ENCODE assay signal across 11 cellular contexts in genomic region chr1:200905411-200906052, GRCh38. TPM values are rescaled to one million over a fixed set of nuclear protein-coding genes. Genes with fewer than 3 reads are reported as not detected.
DNase-seq lines count a peak whose midpoint lies in the region; ATAC-seq, FAIRE-seq and TF ChIP-seq lines count a peak whose summit lies in the region.
"Had no signal": no experiment of that assay in that cellular context is flagged by ENCODE, and none has a peak within 500 bp of the region (broad histone marks: within the 10 kb centered on the region; RNA-seq: fewer than 3 reads in every experiment).

No MANE protein-coding gene starts in this region.

- TF ChIP-seq CTCF in coronary artery (IDR thresholded peaks at IDR 0.05) (no peak), pancreas (IDR thresholded peaks at IDR 0.05) (no peak)

- intact Hi-C loops in pancreas (cut with DNase I): no loop called here

- H3K36me3 Mint-ChIP-seq in CD4-positive, CD25-positive, alpha-beta regulatory T cell: no peaks in the 10 kb centered on the region

- H3K36me3 ChIP-seq in CD4-positive, CD25-positive, alpha-beta regulatory T cell (ENCODE audit: control insufficient read depth, insufficient read depth, low read length): no peaks in the 10 kb centered on the region
- peaks cover 0 to 68% (median 0%) of the 10 kb centered on the region in 3 donors for H3K36me3 ChIP-seq in pancreas

- H3K4me3 ChIP-seq in CD4-positive, CD25-positive, alpha-beta regulatory T cell (ENCODE audit: low read depth, low read length): no peak overlapping the region
- no peak overlapping the region for H3K4me3 ChIP-seq in coronary artery
- H3K4me3 ChIP-seq in pancreas: no peak overlapping the region
- H3K4me3 ChIP-seq: PC-9 had no signal

- H3K9me3 ChIP-seq in CD4-positive, CD25-positive, alpha-beta regulatory T cell (ENCODE audit: control insufficient read depth in 2 of 2, low read length in 2 of 2): no peaks in the 10 kb centered on the region
- H3K9me3 ChIP-seq in pancreas: no peaks in the 10 kb centered on the region

- no peak overlapping the region for H3K27ac Mint-ChIP-seq in CD4-positive, CD25-positive, alpha-beta regulatory T cell

- ATAC-seq in CD4-positive, CD25-positive, alpha-beta regulatory T cell (ENCODE audit: low read depth in 2 of 2): peak; percentile 87 to 89
- ATAC-seq in GM19452 (IDR thresholded peaks at IDR 0.05; ENCODE audit: unreplicated experiment) (peak; percentile 43), esophagus mucosa (peak; percentile 73), HG03039 (IDR thresholded peaks at IDR 0.05; ENCODE audit: unreplicated experiment) (no peak), pancreas (no peak)

- no peak for FAIRE-seq in pancreas (lab: Jason Lieb, UNC)

- WGBS in pancreas, 2 donors: 74 to 79% methylated on average over 4 of the region's 4 CpGs

- no peak overlapping the region for H3K4me3 Mint-ChIP-seq in CD4-positive, CD25-positive, alpha-beta regulatory T cell

- H3K27ac ChIP-seq in CD4-positive, CD25-positive, alpha-beta regulatory T cell (ENCODE audit: insufficient read depth, low read length, poor library complexity, severe bottlenecking): no peak overlapping the region
- H3K27ac ChIP-seq in coronary artery (no peak overlapping the region), pancreas (no peak overlapping the region)
- H3K27ac ChIP-seq: PC-9 had no signal

- peaks cover 12% of the 10 kb centered on the region for H3K4me1 ChIP-seq in CD4-positive, CD25-positive, alpha-beta regulatory T cell (ENCODE audit: control insufficient read depth, insufficient read depth, low read length, poor library complexity, severe bottlenecking)
- no peaks in the 10 kb centered on the region for H3K4me1 ChIP-seq in pancreas

- peaks cover 42% of the 10 kb centered on the region for H3K27me3 Mint-ChIP-seq in CD4-positive, CD25-positive, alpha-beta regulatory T cell

- no peaks in the 10 kb centered on the region for H3K27me3 ChIP-seq in CD4-positive, CD25-positive, alpha-beta regulatory T cell (ENCODE audit: control insufficient read depth, insufficient read depth, low read length)
- H3K27me3 ChIP-seq in pancreas: no peaks in the 10 kb centered on the region

- peak in 2 of 3 donors; percentile 25 to 73 for DNase-seq in CD4-positive, CD25-positive, alpha-beta regulatory T cell
- peak; percentile 59 for DNase-seq in MV-4-11 (lab: John Stamatoyannopoulos, UW)
- no peak for DNase-seq in coronary artery (ENCODE audit: low spot score)
- no peak for DNase-seq in pancreas
- DNase-seq in medulla oblongata (ENCODE audit: extremely low spot score): no peak
- DNase-seq: effector CD8-positive, alpha-beta T cell had no signal

- peaks cover 0 to 2% (median 0%) of the 10 kb centered on the region in 7 donors for H3K9me3 Mint-ChIP-seq in CD4-positive, CD25-positive, alpha-beta regulatory T cell

- peaks cover 0 to 13% (median 9%) of the 10 kb centered on the region in 4 donors for H3K4me1 Mint-ChIP-seq in CD4-positive, CD25-positive, alpha-beta regulatory T cell

RNA-seq across cellular contexts. Expression of gene INAVA, which starts 10.8 kb away (rescaled TPM):
- not detected for total RNA-seq in CD4-positive, CD25-positive, alpha-beta regulatory T cell
- polyA plus RNA-seq in CD4-positive, CD25-positive, alpha-beta regulatory T cell: under 1 TPM in 2 of 4 donors, not detected in 2; 0.30 to 0.57 TPM
- total RNA-seq in esophagus mucosa (54.8 TPM), pancreas (10 to 100 TPM in 4 of 6 donors, 1 to 10 TPM in 2; 5.0 to 26.6 (median 12.9) TPM)
- 10 to 100 TPM; 13.1 to 17.8 TPM for polyA plus RNA-seq in pancreas
- total RNA-seq: pulmonary artery endothelial cell had no signal

RNA-seq across cellular contexts. Expression of gene GPR25, which starts 32.8 kb away (rescaled TPM):
- 1.2 TPM for total RNA-seq in CD4-positive, CD25-positive, alpha-beta regulatory T cell
- polyA plus RNA-seq in CD4-positive, CD25-positive, alpha-beta regulatory T cell: 10 to 100 TPM; 19.1 to 41.0 (median 26.8) TPM
- total RNA-seq in esophagus mucosa (0.32 TPM), pancreas (under 1 TPM in 1 of 6 donors, not detected in 5; 0.31 TPM)
- polyA plus RNA-seq in pancreas: not detected
- total RNA-seq: PC-9, pulmonary artery endothelial cell had no signal

Comparison
In these comparisons a context has a peak if more than half of its experiments do, and no peak if none do; other contexts are left out.
1. ATAC-seq: peak in CD4-positive, CD25-positive, alpha-beta regulatory T cell (2 of 2), GM19452 (single experiment) and esophagus mucosa (single experiment); none in HG03039 (single experiment) and pancreas (0 of 4).
2. DNase-seq: peak in CD4-positive, CD25-positive, alpha-beta regulatory T cell (2 of 3) and MV-4-11 (single experiment); none in coronary artery (single experiment), pancreas (0 of 6) and medulla oblongata (single experiment).